Comparison of ENCODE assay signal across 24 cellular contexts in genomic region chr2:182766626-182767025, GRCh38.
"Had no signal": no experiment of that assay in that cellular context is flagged by ENCODE, and none has a peak within 500 bp of the region (broad histone marks: within the 10 kb centered on the region; RNA-seq: fewer than 3 reads in every experiment).

No MANE protein-coding gene starts in this region.

- H3K27ac ChIP-seq: KMS-11 had no signal

- H3K27me3 ChIP-seq: MG63 had no signal

- H3K4me3 ChIP-seq: MG63 had no signal

- ATAC-seq: activated naive CD4-positive, alpha-beta T cell treated with anti-CD3 and anti-CD28 coated beads, Interleukin-2, amount 50 U/mL, for 72 hours; activated T-cell treated with anti-CD3 and anti-CD28 coated beads, Interleukin-2, amount 50 U/mL, for 4 hours had no signal

- DNase-seq: activated CD4-positive, alpha-beta memory T cell treated with anti-CD3 and anti-CD28 coated beads for 36 hours; activated CD4-positive, alpha-beta T cell treated with anti-CD3 and anti-CD28 coated beads, Interleukin-2, amount 10 ng/mL, durations not matched to agents 7 days and 5 days; activated CD4-positive, CD25-positive, alpha-beta regulatory T cell; activated CD8-positive, alpha-beta memory T cell treated with anti-CD3 and anti-CD28 coated beads for 24 hours; activated effector memory CD4-positive, alpha-beta T cell treated with anti-CD3 and anti-CD28 coated beads, Interleukin-2, amount 50 U/mL, for 16 hours; activated naive CD4-positive, alpha-beta T cell treated with Interleukin-2 at 50 U/mL for 16 hours; activated T-cell treated with anti-CD3 and anti-CD28 coated beads, Interleukin-2, amount 50 U/mL, for 4 hours; anterior cingulate cortex; central memory CD4-positive, alpha-beta T cell; MG63; MV-4-11; NCI-H1092 treated with DMSO at 0.1 percent for 48 hours; NCI-H1417 treated with DMSO at 0.1 percent for 48 hours; NCI-H1694; NCI-H2029 treated with DMSO at 0.1 percent for 48 hours; NCI-H345; NCI-H510A; NCI-H526 treated with DMSO at 0.1 percent for 48 hours; PC-3; SIG-M5; T-helper 2 cell; T1000 had no signal
